1 cellular context compared by ENCODE assay signal in the genomic region with DNA sequence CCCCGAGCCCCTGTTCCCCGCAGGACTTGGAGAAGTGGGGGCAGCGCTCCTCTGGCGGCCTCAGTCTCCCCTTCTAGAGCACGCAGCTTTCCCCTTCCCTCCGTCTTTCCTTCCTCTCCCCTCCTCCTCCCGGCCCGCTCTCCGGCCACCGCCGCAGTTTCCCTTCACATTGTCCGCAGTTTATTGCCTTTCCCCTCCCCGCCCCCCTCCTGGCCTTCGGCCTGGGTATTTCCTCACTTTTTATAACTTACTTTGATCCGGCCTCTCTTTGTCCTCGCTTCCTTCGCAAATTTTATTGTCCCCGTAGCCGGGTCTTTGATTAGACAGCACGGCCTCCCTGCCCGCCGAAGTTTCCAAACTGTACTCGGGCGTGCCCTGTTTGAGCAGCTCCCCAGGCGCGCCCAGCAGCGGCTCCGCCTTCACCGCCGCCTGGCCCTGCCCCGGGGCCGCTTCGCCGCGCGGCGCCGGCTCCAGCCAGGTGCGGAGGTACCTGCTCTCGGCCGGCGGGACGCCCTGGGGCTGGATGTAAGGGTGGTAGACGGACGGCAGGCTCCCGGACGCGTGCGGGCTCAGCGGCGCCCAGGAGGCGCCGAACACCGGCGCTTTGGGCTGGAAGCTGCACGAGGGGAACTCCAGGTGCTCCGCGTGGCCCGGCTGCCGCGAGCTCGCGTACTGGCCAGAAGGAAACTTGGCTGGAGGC.
A peak's percentile ranks its signal among the peaks of the same experiment; 100 is the strongest.
TF ChIP-seq lines count a peak whose summit lies in the region.

No MANE protein-coding gene starts in this region.

TF ChIP-seq in H1, 55 proteins besides CTCF, POLR2A, EP300 and RAD21:
- TF ChIP-seq CBX8 (IDR thresholded peaks at IDR 0.05; ENCODE audit: borderline replicate concordance, low read depth, low read length) (no peak), RNF2 (IDR thresholded peaks at IDR 0.05; ENCODE audit: borderline replicate concordance, low read depth, low read length, missing control alignments, poor library complexity, severe bottlenecking) (peak; percentile 91), EGR1 (IDR thresholded peaks at IDR 0.05; ENCODE audit: borderline replicate concordance, low read depth, low read length) (no peak), JUND (IDR thresholded peaks at IDR 0.05; ENCODE audit: low read length) (no peak), EZH2 (IDR thresholded peaks at IDR 0.05; ENCODE audit: low read depth, low read length, severe bottlenecking) (peak; percentile 69), NANOG (IDR thresholded peaks at IDR 0.05; ENCODE audit: insufficient read depth, low read depth, low read length, poor library complexity, severe bottlenecking) (no peak), POLR2AphosphoS5 (IDR thresholded peaks at IDR 0.05; ENCODE audit: low read depth, low read length) (no peak), RBBP5 (IDR thresholded peaks at IDR 0.05; ENCODE audit: borderline replicate concordance, low read depth, low read length) (no peak), CHD1 (IDR thresholded peaks at IDR 0.05; ENCODE audit: low read depth, low read length) (no peak), BRCA1 (IDR thresholded peaks at IDR 0.05; ENCODE audit: low read depth, low read length) (no peak), JUN (IDR thresholded peaks at IDR 0.05; ENCODE audit: low read depth, low read length) (no peak), MAX (IDR thresholded peaks at IDR 0.05) (0 out of 2 replicates have a peak, but pooled peaks have one; percentile 13), SP1 (IDR thresholded peaks at IDR 0.05; ENCODE audit: low read depth, low read length) (no peak), RXRA (IDR thresholded peaks at IDR 0.05; ENCODE audit: insufficient read depth, low read depth, low read length) (no peak), TCF12 (IDR thresholded peaks at IDR 0.05; ENCODE audit: low read depth, low read length) (no peak), HDAC6 (IDR thresholded peaks at IDR 0.05; ENCODE audit: low read depth, low read length) (no peak), E2F6 (IDR thresholded peaks at IDR 0.05) (no peak), YY1 (IDR thresholded peaks at IDR 0.05; ENCODE audit: low read depth, low read length) (no peak), SUZ12 (IDR thresholded peaks at IDR 0.05; ENCODE audit: low read length) (peak; percentile 72), SIN3A (conservative IDR thresholded peaks at IDR 0.05 in 1 of 2, IDR thresholded peaks at IDR 0.05 in 1 of 2; ENCODE audit: low read depth in 1 of 2, low read length in 2 of 2) (no peak), CTBP2 (IDR thresholded peaks at IDR 0.05; ENCODE audit: borderline replicate concordance, insufficient read depth, insufficient read length, low read length) (peak; percentile 21), BCL11A (IDR thresholded peaks at IDR 0.05; ENCODE audit: low read depth in 2 of 2, low read length in 2 of 2) (no peak), SP2 (IDR thresholded peaks at IDR 0.05; ENCODE audit: low read length) (no peak), CHD7 (IDR thresholded peaks at IDR 0.05; ENCODE audit: insufficient replicate concordance, low read length) (no peak)
